In the genomic region with DNA sequence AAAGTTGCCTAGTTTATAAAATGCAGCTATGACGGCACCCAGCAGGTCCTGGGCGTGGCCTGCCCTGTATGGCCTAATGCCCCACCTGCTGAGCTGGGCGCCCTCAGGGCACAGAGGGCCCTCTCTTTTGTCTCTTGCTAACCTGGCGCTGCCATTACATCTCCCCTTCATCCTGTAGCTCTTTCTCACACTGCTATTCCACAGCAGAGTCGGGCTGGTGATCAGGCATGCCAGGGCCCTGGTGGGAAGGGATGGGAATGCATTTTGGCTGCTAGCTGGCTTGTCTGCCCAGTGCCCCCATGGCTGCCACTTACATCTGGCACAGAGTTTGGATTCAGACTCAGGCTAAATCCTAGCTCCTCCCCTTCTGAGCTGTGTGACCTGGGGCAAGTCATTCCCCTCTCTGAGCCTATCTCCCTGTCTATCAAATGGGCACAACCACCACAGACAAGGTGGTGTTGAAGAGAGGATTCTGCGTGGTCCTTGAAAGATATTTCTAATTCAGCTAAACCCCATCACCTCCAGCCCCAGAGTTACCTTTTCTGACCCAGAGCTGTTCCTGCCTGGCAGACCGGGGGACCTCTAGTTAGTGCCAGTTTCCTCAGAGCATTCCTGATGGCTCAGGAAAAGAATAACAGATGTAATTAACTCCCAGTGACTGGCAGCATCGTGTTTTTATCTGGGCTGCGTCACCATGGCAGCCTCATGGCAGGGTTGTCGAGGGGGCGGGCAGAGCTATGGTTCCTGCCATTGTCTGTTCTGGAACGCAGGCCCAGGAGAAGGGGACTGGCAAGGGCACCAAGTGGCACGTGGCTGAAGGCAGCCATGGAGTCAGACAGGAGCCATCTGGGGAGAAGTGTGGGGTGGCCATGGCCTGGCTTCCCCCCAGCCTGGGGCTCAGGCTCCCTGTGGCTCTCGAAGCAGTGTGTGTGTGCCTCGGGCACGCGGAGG, we compare ENCODE assay signal across 10 cellular contexts. TPM values are rescaled to one million over a fixed set of nuclear protein-coding genes. Genes with fewer than 3 reads are reported as not detected.
A peak's percentile ranks its signal among the peaks of the same experiment; 100 is the strongest.
DNase-seq lines count a peak whose midpoint lies in the region; ATAC-seq, FAIRE-seq and TF ChIP-seq lines count a peak whose summit lies in the region.
"Had no signal": no experiment of that assay in that cellular context is flagged by ENCODE, and none has a peak within 500 bp of the region (broad histone marks: within the 10 kb centered on the region; RNA-seq: fewer than 3 reads in every experiment).

No MANE protein-coding gene starts in this region.

- H3K27me3 Mint-ChIP-seq in mesothelial cell of epicardium (ENCODE audit: low read depth) (peaks cover 12% of the 10 kb centered on the region), osteocyte (ENCODE audit: unreplicated experiment) (no peaks in the 10 kb centered on the region)

- H3K4me3 Mint-ChIP-seq in mesothelial cell of epicardium: peak overlapping the region; percentile 36
- H3K4me3 Mint-ChIP-seq in osteocyte (ENCODE audit: unreplicated experiment): no peak overlapping the region

- H3K9me3 Mint-ChIP-seq in mesothelial cell of epicardium: no peaks in the 10 kb centered on the region
- H3K9me3 Mint-ChIP-seq in osteocyte (ENCODE audit: unreplicated experiment): no peaks in the 10 kb centered on the region

- H3K27ac ChIP-seq in C4-2B: peak overlapping the region; percentile 84

- no peak for TF ChIP-seq POLR2A in GM12891 (IDR thresholded peaks at IDR 0.05; ENCODE audit: low read depth, low read length)

- H3K4me1 Mint-ChIP-seq in mesothelial cell of epicardium (peaks cover 21% of the 10 kb centered on the region), osteocyte (ENCODE audit: unreplicated experiment) (peaks cover 24% of the 10 kb centered on the region)

- peaks cover 3% of the 10 kb centered on the region for H3K36me3 Mint-ChIP-seq in mesothelial cell of epicardium
- peaks cover 4% of the 10 kb centered on the region for H3K36me3 Mint-ChIP-seq in osteocyte (ENCODE audit: unreplicated experiment)

- no peak overlapping the region for H3K27ac Mint-ChIP-seq in mesothelial cell of epicardium
- no peak overlapping the region for H3K27ac Mint-ChIP-seq in osteocyte (ENCODE audit: unreplicated experiment)

- no peak for ATAC-seq in GM18873 (IDR thresholded peaks at IDR 0.05; ENCODE audit: low FRiP score, unreplicated experiment)

- DNase-seq in GM12891 (ENCODE audit: insufficient read length, low spot score): no peak
- peak in 39 of 56 donors; percentile 16 to 68 (median 41) for DNase-seq in amygdala (lab: John Stamatoyannopoulos, UW)
- no peak for DNase-seq in mesothelial cell of epicardium (ENCODE audit: low spot score in 2 of 2, unreplicated experiment in 2 of 2)
- no peak for DNase-seq in stimulated activated CD4-positive, alpha-beta T cell treated with anti-CD3 and anti-CD28 coated beads, Interleukin-4, amount 100 ng/mL, for 4 hours
- DNase-seq in H4 (ENCODE audit: low spot score): no peak
- DNase-seq in osteocyte (ENCODE audit: extremely low spot score, unreplicated experiment): no peak
- DNase-seq: central memory CD4-positive, alpha-beta T cell; NCI-H1048 had no signal

- TF ChIP-seq CTCF in C4-2B (conservative IDR thresholded peaks at IDR 0.05): no peak
- no peak for TF ChIP-seq CTCF in mesothelial cell of epicardium (IDR thresholded peaks at IDR 0.05; ENCODE audit: unreplicated experiment)
- no peak for TF ChIP-seq CTCF in osteocyte (IDR thresholded peaks at IDR 0.05)

- peak; percentile 5 for FAIRE-seq in GM12891 (lab: Jason Lieb, UNC)

TF ChIP-seq in GM12891, 5 proteins besides CTCF, POLR2A, EP300 and RAD21:
- TF ChIP-seq PAX5 (IDR thresholded peaks at IDR 0.05; ENCODE audit: insufficient read depth, low read length, severe bottlenecking) (no peak), POLR2AphosphoS5 (IDR thresholded peaks at IDR 0.05; ENCODE audit: low read depth, low read length) (0 out of 2 replicates have a peak, but pooled peaks have one; percentile 21), POU2F2 (IDR thresholded peaks at IDR 0.05; ENCODE audit: low read depth, low read length) (no peak), TAF1 (IDR thresholded peaks at IDR 0.05; ENCODE audit: low read depth, low read length) (no peak)

RNA-seq across cellular contexts. Expression of a gene that starts 6.3 kb away (rescaled TPM):
- 8.4 TPM for polyA plus RNA-seq in GM12891 (2012; ENCODE audit: low read depth, missing spikeins)
- total RNA-seq in mesothelial cell of epicardium (5.3 to 5.9 TPM (median 5.7 TPM) in 3 replicates), osteocyte (2.8 and 4.4 TPM in 2 replicates)
- total RNA-seq in H4 (2014; rRNA removed; shearing (Covaris generic)): 28.6 and 33.7 TPM in 2 replicates

RNA-seq across cellular contexts. Expression of a gene that starts 20.5 kb away (rescaled TPM):
- polyA plus RNA-seq in GM12891 (2012; ENCODE audit: low read depth, missing spikeins): 36.9 TPM
- total RNA-seq in mesothelial cell of epicardium (365 to 369 TPM (median 367 TPM) in 3 replicates), osteocyte (248 and 249 TPM in 2 replicates)
- total RNA-seq in H4 (2014; rRNA removed; shearing (Covaris generic)): 140 and 153 TPM in 2 replicates

RNA-seq across cellular contexts. Expression of a gene that starts 26.5 kb away (rescaled TPM):
- polyA plus RNA-seq in GM12891 (2012; ENCODE audit: low read depth, missing spikeins): 42.8 TPM
- total RNA-seq in mesothelial cell of epicardium (44.9 to 48.2 TPM (median 45.3 TPM) in 3 replicates), osteocyte (35.6 and 38.2 TPM in 2 replicates)
- 37.7 and 51.9 TPM in 2 replicates for total RNA-seq in H4 (2014; rRNA removed; shearing (Covaris generic))

RNA-seq across cellular contexts. Expression of a gene that starts 43.6 kb away (rescaled TPM):
- polyA plus RNA-seq in GM12891 (2012; ENCODE audit: low read depth, missing spikeins): 4.7 TPM
- 2.1 to 2.7 TPM (median 2.3 TPM) in 3 replicates for total RNA-seq in mesothelial cell of epicardium
- total RNA-seq in H4 (2014; rRNA removed; shearing (Covaris generic)): 5.8 and 7.3 TPM in 2 replicates
- 1.0 and 1.5 TPM in 2 replicates for total RNA-seq in osteocyte

RNA-seq across cellular contexts. Expression of a gene that starts 44.4 kb away (rescaled TPM):
- polyA plus RNA-seq in GM12891 (2012; ENCODE audit: low read depth, missing spikeins): 38.1 TPM
- total RNA-seq in mesothelial cell of epicardium: 472 to 494 TPM (median 482 TPM) in 3 replicates
- total RNA-seq in H4 (2014; rRNA removed; shearing (Covaris generic)): 127 and 138 TPM in 2 replicates
- total RNA-seq in osteocyte: 312 and 358 TPM in 2 replicates

Comparison
In these comparisons a context has a peak if more than half of its experiments do, and no peak if none do; other contexts are left out.
1. DNase-seq: peak in amygdala (39 of 56); none in GM12891 (single experiment), mesothelial cell of epicardium (0 of 2), stimulated activated CD4-positive, alpha-beta T cell treated with anti-CD3 and anti-CD28 coated beads, Interleukin-4, amount 100 ng/mL, for 4 hours (0 of 2), H4 (single experiment) and osteocyte (single experiment).